14 cellular contexts compared by ENCODE assay signal in genomic region chr3:63932509-63933212, GRCh38. TPM values are rescaled to one million over a fixed set of nuclear protein-coding genes. Genes with fewer than 3 reads are reported as not detected.
DNase-seq lines count a peak whose midpoint lies in the region; ATAC-seq and TF ChIP-seq lines count a peak whose summit lies in the region.
"Had no signal": no experiment of that assay in that cellular context is flagged by ENCODE, and none has a peak within 500 bp of the region (broad histone marks: within the 10 kb centered on the region; RNA-seq: fewer than 3 reads in every experiment).

No MANE protein-coding gene starts in this region.

- no peak overlapping the region for H2AFZ ChIP-seq in OCI-LY3 (ENCODE audit: low read depth, low read length)
- H2AFZ ChIP-seq: parathyroid adenoma had no signal

- peak overlapping the region; percentile 66 for H3K4me2 ChIP-seq in OCI-LY3 (ENCODE audit: low read length)

- TF ChIP-seq CTCF in OCI-LY3 (IDR thresholded peaks at IDR 0.05; ENCODE audit: low read depth, low read length) = no peak
- no peak for TF ChIP-seq CTCF in left lung (IDR thresholded peaks at IDR 0.05)
- no peak for TF ChIP-seq CTCF in CD8-positive, alpha-beta T cell (IDR thresholded peaks at IDR 0.05)

- H3K36me3 ChIP-seq in OCI-LY3 (replicated peaks; ENCODE audit: low read depth, low read length) (peaks cover 36% of the 10 kb centered on the region), left lung (no peaks in the 10 kb centered on the region)
- H3K36me3 ChIP-seq in CD8-positive, alpha-beta T cell (ENCODE audit: insufficient read depth, low read length) = no peaks in the 10 kb centered on the region

- POLR2A ChIA-PET in activated naive CD8-positive, alpha-beta T cell treated with anti-CD3 and anti-CD28 coated beads, Interleukin-2, amount 10 ng/mL, durations not matched to agents 7 days and 5 days (lab: Charles Lee) = no interaction called here
- POLR2A ChIA-PET in CD8-positive, alpha-beta T cell (lab: Charles Lee) = no interaction called here

- peaks cover 11% of the 10 kb centered on the region for H3K36me3 Mint-ChIP-seq in activated naive CD8-positive, alpha-beta T cell treated with anti-CD3 and anti-CD28 coated beads, Interleukin-2, amount 10 ng/mL, durations not matched to agents 7 days and 5 days
- H3K36me3 Mint-ChIP-seq in activated naive CD8-positive, alpha-beta T cell treated with anti-CD3 and anti-CD28 coated beads for 36 hours = peaks cover 29% of the 10 kb centered on the region
- peaks cover 23% of the 10 kb centered on the region for H3K36me3 Mint-ChIP-seq in CD8-positive, alpha-beta T cell

- H3K4me3 Mint-ChIP-seq in activated naive CD8-positive, alpha-beta T cell treated with anti-CD3 and anti-CD28 coated beads, Interleukin-2, amount 10 ng/mL, durations not matched to agents 7 days and 5 days = peak overlapping the region; percentile 72
- no peak overlapping the region for H3K4me3 Mint-ChIP-seq in activated naive CD8-positive, alpha-beta T cell treated with anti-CD3 and anti-CD28 coated beads for 36 hours
- H3K4me3 Mint-ChIP-seq in stimulated activated naive CD8-positive, alpha-beta T cell treated with anti-CD3 and anti-CD28 coated beads, Interleukin-15, amount 100 ng/mL, for 72 hours = peak overlapping the region; percentile 3 to 35
- H3K4me3 Mint-ChIP-seq in CD8-positive, alpha-beta T cell = no peak overlapping the region

- CTCF ChIA-PET in CD8-positive, alpha-beta T cell (lab: Charles Lee) = no interaction called here

- no peaks in the 10 kb centered on the region for H3K27me3 Mint-ChIP-seq in activated naive CD8-positive, alpha-beta T cell treated with anti-CD3 and anti-CD28 coated beads, Interleukin-2, amount 10 ng/mL, durations not matched to agents 7 days and 5 days
- H3K27me3 Mint-ChIP-seq in activated naive CD8-positive, alpha-beta T cell treated with anti-CD3 and anti-CD28 coated beads for 36 hours = no peaks in the 10 kb centered on the region
- no peaks in the 10 kb centered on the region for H3K27me3 Mint-ChIP-seq in stimulated activated naive CD8-positive, alpha-beta T cell treated with anti-CD3 and anti-CD28 coated beads, Interleukin-15, amount 100 ng/mL, for 72 hours
- H3K27me3 Mint-ChIP-seq in CD8-positive, alpha-beta T cell (ENCODE audit: low read depth) = no peaks in the 10 kb centered on the region

- peaks cover 53% of the 10 kb centered on the region for H3K4me1 Mint-ChIP-seq in activated naive CD8-positive, alpha-beta T cell treated with anti-CD3 and anti-CD28 coated beads, Interleukin-2, amount 10 ng/mL, durations not matched to agents 7 days and 5 days
- H3K4me1 Mint-ChIP-seq in activated naive CD8-positive, alpha-beta T cell treated with anti-CD3 and anti-CD28 coated beads for 36 hours = peaks cover 54% of the 10 kb centered on the region
- peaks cover 59% of the 10 kb centered on the region for H3K4me1 Mint-ChIP-seq in stimulated activated naive CD8-positive, alpha-beta T cell treated with anti-CD3 and anti-CD28 coated beads, Interleukin-15, amount 100 ng/mL, for 72 hours
- peaks cover 74% of the 10 kb centered on the region for H3K4me1 Mint-ChIP-seq in CD8-positive, alpha-beta T cell (ENCODE audit: low read depth)

- H3K79me2 ChIP-seq in OCI-LY3 (ENCODE audit: low read length) = peaks cover 91% of the 10 kb centered on the region

- H3K9me3 Mint-ChIP-seq in activated naive CD8-positive, alpha-beta T cell treated with anti-CD3 and anti-CD28 coated beads, Interleukin-2, amount 10 ng/mL, durations not matched to agents 7 days and 5 days = no peaks in the 10 kb centered on the region
- no peaks in the 10 kb centered on the region for H3K9me3 Mint-ChIP-seq in activated naive CD8-positive, alpha-beta T cell treated with anti-CD3 and anti-CD28 coated beads for 36 hours
- no peaks in the 10 kb centered on the region for H3K9me3 Mint-ChIP-seq in stimulated activated naive CD8-positive, alpha-beta T cell treated with anti-CD3 and anti-CD28 coated beads, Interleukin-15, amount 100 ng/mL, for 72 hours
- no peaks in the 10 kb centered on the region for H3K9me3 Mint-ChIP-seq in CD8-positive, alpha-beta T cell

- H3K4me3 ChIP-seq in OCI-LY3 (ENCODE audit: low read length) = peak overlapping the region; percentile 32
- H3K4me3 ChIP-seq in left lung = no peak overlapping the region
- H3K4me3 ChIP-seq in CD8-positive, alpha-beta T cell (ENCODE audit: low read depth, low read length) = no peak overlapping the region
- H3K4me3 ChIP-seq: lung had no signal

- peaks cover 75% of the 10 kb centered on the region for H3K4me1 ChIP-seq in OCI-LY3 (ENCODE audit: low read length)
- peaks cover 11 to 90% of the 10 kb centered on the region in 2 donors for H3K4me1 ChIP-seq in left lung
- H3K4me1 ChIP-seq in CD8-positive, alpha-beta T cell (ENCODE audit: insufficient read depth, low read length) = peaks cover 31% of the 10 kb centered on the region

- peaks cover 38% of the 10 kb centered on the region for H4K20me1 ChIP-seq in OCI-LY3 (ENCODE audit: insufficient read depth, low read length)

- H3K27ac ChIP-seq in OCI-LY3 (ENCODE audit: low read length) = peak overlapping the region; percentile 88
- peak overlapping the region in 1 of 2 donors; percentile 82 for H3K27ac ChIP-seq in left lung
- H3K27ac ChIP-seq in CD8-positive, alpha-beta T cell (ENCODE audit: low read depth, low read length) = no peak overlapping the region
- H3K27ac ChIP-seq: parathyroid adenoma had no signal

- ATAC-seq in activated naive CD8-positive, alpha-beta T cell treated with anti-CD3 and anti-CD28 coated beads, Interleukin-2, amount 10 ng/mL, durations not matched to agents 7 days and 5 days (ENCODE audit: low read depth) = no peak
- ATAC-seq in left lung (peak; percentile 6), GM18868 (IDR thresholded peaks at IDR 0.05; ENCODE audit: unreplicated experiment) (no peak), HG03342 (IDR thresholded peaks at IDR 0.05; ENCODE audit: unreplicated experiment) (no peak)
- no peak for ATAC-seq in stimulated activated naive CD8-positive, alpha-beta T cell treated with anti-CD3 and anti-CD28 coated beads, Interleukin-15, amount 100 ng/mL, for 72 hours
- ATAC-seq in CD8-positive, alpha-beta T cell = no peak

- H3K27ac Mint-ChIP-seq in activated naive CD8-positive, alpha-beta T cell treated with anti-CD3 and anti-CD28 coated beads, Interleukin-2, amount 10 ng/mL, durations not matched to agents 7 days and 5 days = peak overlapping the region; percentile 67
- no peak overlapping the region for H3K27ac Mint-ChIP-seq in activated naive CD8-positive, alpha-beta T cell treated with anti-CD3 and anti-CD28 coated beads for 36 hours
- H3K27ac Mint-ChIP-seq in stimulated activated naive CD8-positive, alpha-beta T cell treated with anti-CD3 and anti-CD28 coated beads, Interleukin-15, amount 100 ng/mL, for 72 hours = peak overlapping the region; percentile 39 to 86
- no peak overlapping the region for H3K27ac Mint-ChIP-seq in CD8-positive, alpha-beta T cell

- H3K9ac ChIP-seq in OCI-LY3 (ENCODE audit: low read length) = peak overlapping the region; percentile 46
- H3K9ac ChIP-seq: parathyroid adenoma had no signal

- intact Hi-C loops in left lung (cut with DNase I) = no loop called here
- intact Hi-C loops in CD8-positive, alpha-beta T cell (cut with DNase I, micrococcal nuclease) = no loop called here

- DNase-seq in activated naive CD8-positive, alpha-beta T cell treated with anti-CD3 and anti-CD28 coated beads, Interleukin-2, amount 10 ng/mL, durations not matched to agents 7 days and 5 days = no peak
- DNase-seq in activated naive CD8-positive, alpha-beta T cell treated with anti-CD3 and anti-CD28 coated beads for 36 hours = no peak
- DNase-seq in left lung = no peak
- no peak for DNase-seq in stimulated activated naive CD8-positive, alpha-beta T cell treated with anti-CD3 and anti-CD28 coated beads, Interleukin-15, amount 100 ng/mL, for 72 hours
- no peak for DNase-seq in CD8-positive, alpha-beta T cell
- DNase-seq: activated CD4-positive, alpha-beta T cell treated with anti-CD3 and anti-CD28 coated beads for 48 hours; H7; NCI-H2171 had no signal

- no peaks in the 10 kb centered on the region for H3K9me3 ChIP-seq in OCI-LY3 (ENCODE audit: insufficient read depth, low read length)
- no peaks in the 10 kb centered on the region for H3K9me3 ChIP-seq in left lung
- H3K9me3 ChIP-seq in CD8-positive, alpha-beta T cell (ENCODE audit: low read length) = no peaks in the 10 kb centered on the region

- H3K27me3 ChIP-seq in OCI-LY3 (ENCODE audit: low read depth, low read length) = no peaks in the 10 kb centered on the region
- no peaks in the 10 kb centered on the region for H3K27me3 ChIP-seq in left lung
- no peaks in the 10 kb centered on the region for H3K27me3 ChIP-seq in CD8-positive, alpha-beta T cell (ENCODE audit: insufficient read depth, low read length)

RNA-seq across cellular contexts. Expression of gene SCAANT1, which starts 20.5 kb away (rescaled TPM):
- total RNA-seq in activated naive CD8-positive, alpha-beta T cell treated with anti-CD3 and anti-CD28 coated beads, Interleukin-2, amount 10 ng/mL, durations not matched to agents 7 days and 5 days = 1 to 10 TPM in 1 of 2 experiments, not detected in 1; 1.8 TPM
- not detected for total RNA-seq in activated naive CD8-positive, alpha-beta T cell treated with anti-CD3 and anti-CD28 coated beads for 36 hours
- not detected for total RNA-seq in left lung
- not detected for total RNA-seq in CD8-positive, alpha-beta T cell
- total RNA-seq: Daoy, H7, lung had no signal

Comparison
In these comparisons a context has a peak if more than half of its experiments do, and no peak if none do; other contexts are left out.
1. H3K27ac Mint-ChIP-seq: peak in activated naive CD8-positive, alpha-beta T cell treated with anti-CD3 and anti-CD28 coated beads, Interleukin-2, amount 10 ng/mL, durations not matched to agents 7 days and 5 days (single experiment) and stimulated activated naive CD8-positive, alpha-beta T cell treated with anti-CD3 and anti-CD28 coated beads, Interleukin-15, amount 100 ng/mL, for 72 hours (2 of 2); none in activated naive CD8-positive, alpha-beta T cell treated with anti-CD3 and anti-CD28 coated beads for 36 hours (single experiment) and CD8-positive, alpha-beta T cell (single experiment).
2. H3K4me3 Mint-ChIP-seq: peak in activated naive CD8-positive, alpha-beta T cell treated with anti-CD3 and anti-CD28 coated beads, Interleukin-2, amount 10 ng/mL, durations not matched to agents 7 days and 5 days (single experiment) and stimulated activated naive CD8-positive, alpha-beta T cell treated with anti-CD3 and anti-CD28 coated beads, Interleukin-15, amount 100 ng/mL, for 72 hours (2 of 2); none in activated naive CD8-positive, alpha-beta T cell treated with anti-CD3 and anti-CD28 coated beads for 36 hours (single experiment) and CD8-positive, alpha-beta T cell (single experiment).